ENCODE assay signal across 1 cellular context in genomic region chr1:97385536-97385935, GRCh38.
TF ChIP-seq lines count a peak whose summit lies in the region.

No MANE protein-coding gene starts in this region.

TF ChIP-seq in A549, 52 proteins besides CTCF, POLR2A, EP300 and RAD21 (continued from another document):
- TF ChIP-seq RNF2 (IDR thresholded peaks at IDR 0.05; ENCODE audit: borderline replicate concordance, low read depth) (no peak), EHF (CRISPR knock-in tag; IDR thresholded peaks at IDR 0.05) (no peak), NPAS2 (CRISPR knock-in tag; IDR thresholded peaks at IDR 0.05; ENCODE audit: borderline replicate concordance) (no peak), CEBPB (IDR thresholded peaks at IDR 0.05) (no peak), MYC (IDR thresholded peaks at IDR 0.05; ENCODE audit: borderline replicate concordance, low read length) (no peak), JUN (IDR thresholded peaks at IDR 0.05) (no peak), ESRRA (IDR thresholded peaks at IDR 0.05; ENCODE audit: borderline replicate concordance, low read length) (no peak), HOXB5 (CRISPR knock-in tag; IDR thresholded peaks at IDR 0.05) (no peak), TP53 (CRISPR knock-in tag; IDR thresholded peaks at IDR 0.05) (no peak), BHLHE40 (IDR thresholded peaks at IDR 0.05; ENCODE audit: low read depth, low read length) (no peak), NFE2L2 (conservative IDR thresholded peaks at IDR 0.05; ENCODE audit: low read length) (no peak), HDAC2 (IDR thresholded peaks at IDR 0.05) (no peak)
